23 cellular contexts compared by ENCODE assay signal in genomic region chr12:116860281-116860680, GRCh38. TPM values are rescaled to one million over a fixed set of nuclear protein-coding genes. Genes with fewer than 3 reads are reported as not detected.
A peak's percentile ranks its signal among the peaks of the same experiment; 100 is the strongest.
DNase-seq lines count a peak whose midpoint lies in the region; ATAC-seq and TF ChIP-seq lines count a peak whose summit lies in the region.
"Had no signal": no experiment of that assay in that cellular context is flagged by ENCODE, and none has a peak within 500 bp of the region (broad histone marks: within the 10 kb centered on the region; RNA-seq: fewer than 3 reads in every experiment).

No MANE protein-coding gene starts in this region.

- no peak overlapping the region for H2AFZ ChIP-seq in GM23248

- H3K27ac ChIP-seq in GM23248 (no peak overlapping the region), vagina (no peak overlapping the region)
- H3K27ac ChIP-seq: colonic mucosa, prostate gland, upper lobe of right lung had no signal

- TF ChIP-seq CTCF in activated B cell treated with CpG ODN at 0.5 μM for 24 hours (IDR thresholded peaks at IDR 0.05) = no peak
- TF ChIP-seq CTCF in fibroblast of the aortic adventitia (IDR thresholded peaks at IDR 0.05; ENCODE audit: insufficient read depth, low read length) = no peak
- no peak for TF ChIP-seq CTCF in vagina (IDR thresholded peaks at IDR 0.05)

- peak overlapping the region; percentile 55 for H3K4me2 ChIP-seq in GM23248 (ENCODE audit: unreplicated experiment)

- H3K4me1 Mint-ChIP-seq in activated B cell treated with CpG ODN at 0.5 μM for 24 hours = peaks cover 80% of the 10 kb centered on the region
- peaks cover 41 to 72% of the 10 kb centered on the region in 2 donors for H3K4me1 Mint-ChIP-seq in stimulated activated naive B cell treated with anti-CD40 and anti-IgM and Interleukin-4, amounts not matched to agents 10 μg/mL and 1 μg/mL and 100 μg/mL, for 72 hours

- WGBS in GM23248 (ENCODE audit: low coverage in 1 of 2, low lambda C conversion rate in 2 of 2, missing lambda C conversion rate in 2 of 2), 2 experiments = 45 to 72% methylated on average over 3 of the region's 3 CpGs

- CTCF ChIA-PET in activated B cell treated with CpG ODN at 0.5 μM for 24 hours (lab: Charles Lee) = no interaction called here

- no peaks in the 10 kb centered on the region for H3K9me3 Mint-ChIP-seq in activated B cell treated with CpG ODN at 0.5 μM for 24 hours
- H3K9me3 Mint-ChIP-seq in stimulated activated naive B cell treated with anti-CD40 and anti-IgM and Interleukin-4, amounts not matched to agents 10 μg/mL and 1 μg/mL and 100 μg/mL, for 72 hours = peaks cover 0 to 5% of the 10 kb centered on the region in 2 donors
- H3K9me3 Mint-ChIP-seq: natural killer cell treated with Interleukin-12 subunit alpha and Interleukin-12 subunit beta and Interleukin-15 and Interleukin-18, amount 100 ng/mL, for 72 hours; stimulated activated naive CD8-positive, alpha-beta T cell treated with anti-CD3 and anti-CD28 coated beads, Interleukin-15, amount 100 ng/mL, for 72 hours had no signal

- H3K9me2 ChIP-seq in GM23248 (ENCODE audit: insufficient read depth) = no peaks in the 10 kb centered on the region

- H3K9me3 ChIP-seq in GM23248 (ENCODE audit: low read depth) (no peaks in the 10 kb centered on the region), vagina (no peaks in the 10 kb centered on the region)
- H3K9me3 ChIP-seq: colonic mucosa, prostate gland, upper lobe of right lung had no signal

- intact Hi-C loops in activated B cell treated with CpG ODN at 0.5 μM for 24 hours (cut with micrococcal nuclease) = no loop called here
- intact Hi-C loops in vagina (cut with DNase I) = no loop called here

- H3K27me3 ChIP-seq in GM23248 (replicated peaks; ENCODE audit: insufficient read depth) (peaks cover 10% of the 10 kb centered on the region), vagina (no peaks in the 10 kb centered on the region)
- H3K27me3 ChIP-seq: colonic mucosa had no signal

- ATAC-seq in activated B cell treated with CpG ODN at 0.5 μM for 24 hours (ENCODE audit: low read depth) (no peak), HG02610 (IDR thresholded peaks at IDR 0.05; ENCODE audit: unreplicated experiment) (no peak)
- no peak for ATAC-seq in stimulated activated naive B cell treated with anti-CD40 and anti-IgM and Interleukin-4, amounts not matched to agents 10 μg/mL and 1 μg/mL and 100 μg/mL, for 72 hours (replicated peaks)
- ATAC-seq: activated CD4-positive, alpha-beta T cell treated with anti-CD3 and anti-CD28 coated beads for 36 hours; natural killer cell treated with Interleukin-12 subunit alpha and Interleukin-12 subunit beta and Interleukin-15 and Interleukin-18, amount 100 ng/mL, for 72 hours; stimulated activated naive CD8-positive, alpha-beta T cell treated with anti-CD3 and anti-CD28 coated beads, Interleukin-15, amount 100 ng/mL, for 72 hours; upper lobe of right lung had no signal

- peak overlapping the region; percentile 53 for H3K27ac Mint-ChIP-seq in activated B cell treated with CpG ODN at 0.5 μM for 24 hours
- no peak overlapping the region for H3K27ac Mint-ChIP-seq in stimulated activated naive B cell treated with anti-CD40 and anti-IgM and Interleukin-4, amounts not matched to agents 10 μg/mL and 1 μg/mL and 100 μg/mL, for 72 hours
- H3K27ac Mint-ChIP-seq: activated CD4-positive, alpha-beta T cell treated with anti-CD3 and anti-CD28 coated beads for 36 hours; activated naive CD8-positive, alpha-beta T cell treated with anti-CD3 and anti-CD28 coated beads for 36 hours; natural killer cell treated with Interleukin-12 subunit alpha and Interleukin-12 subunit beta and Interleukin-15 and Interleukin-18, amount 100 ng/mL, for 72 hours; stimulated activated naive CD8-positive, alpha-beta T cell treated with anti-CD3 and anti-CD28 coated beads, Interleukin-15, amount 100 ng/mL, for 72 hours had no signal

- peaks cover 6% of the 10 kb centered on the region; the same call in 1 of the 2 replicates for H3F3A ChIP-seq in GM23248 (ENCODE audit: insufficient read depth)

- H3K4me3 ChIP-seq in GM23248 = peak overlapping the region; percentile 9; the same call in 1 of the 2 replicates
- H3K4me3 ChIP-seq in fibroblast of the aortic adventitia (ENCODE audit: low read depth, low read length) = peak overlapping the region; percentile 62
- H3K4me3 ChIP-seq in vagina = peak overlapping the region in 1 of 2 donors; percentile 22
- H3K4me3 ChIP-seq: colonic mucosa, prostate gland, upper lobe of right lung had no signal

- H3K36me3 ChIP-seq in GM23248 (ENCODE audit: low read depth) = no peaks in the 10 kb centered on the region
- no peaks in the 10 kb centered on the region for H3K36me3 ChIP-seq in vagina
- H3K36me3 ChIP-seq: colonic mucosa, prostate gland, upper lobe of right lung had no signal

- in situ Hi-C loops in GM23248 (cut with MboI) (no loop called here), ACHN (cut with HindIII; ENCODE audit: low pct_ligation_motif_present, low pct_unique_long_range_greater_than_20kb, low sequenced_read_pairs) (no loop called here)

- H3K4me1 ChIP-seq in GM23248 (ENCODE audit: insufficient read depth) (peaks cover 16% of the 10 kb centered on the region), vagina (peaks cover 4% of the 10 kb centered on the region)
- H3K4me1 ChIP-seq: colonic mucosa, prostate gland had no signal

- no peaks in the 10 kb centered on the region for H3K36me3 Mint-ChIP-seq in activated B cell treated with CpG ODN at 0.5 μM for 24 hours (ENCODE audit: low read depth)
- peaks cover 0 to 3% of the 10 kb centered on the region in 2 donors for H3K36me3 Mint-ChIP-seq in stimulated activated naive B cell treated with anti-CD40 and anti-IgM and Interleukin-4, amounts not matched to agents 10 μg/mL and 1 μg/mL and 100 μg/mL, for 72 hours
- H3K36me3 Mint-ChIP-seq: activated naive CD8-positive, alpha-beta T cell treated with anti-CD3 and anti-CD28 coated beads for 36 hours; brain; natural killer cell treated with Interleukin-12 subunit alpha and Interleukin-12 subunit beta and Interleukin-15 and Interleukin-18, amount 100 ng/mL, for 72 hours had no signal

- H4K20me1 ChIP-seq in GM23248 (ENCODE audit: insufficient read depth) = no peaks in the 10 kb centered on the region

- H3K4me3 Mint-ChIP-seq in activated B cell treated with CpG ODN at 0.5 μM for 24 hours = no peak overlapping the region
- H3K4me3 Mint-ChIP-seq in stimulated activated naive B cell treated with anti-CD40 and anti-IgM and Interleukin-4, amounts not matched to agents 10 μg/mL and 1 μg/mL and 100 μg/mL, for 72 hours = peak overlapping the region in 1 of 2 donors; percentile 31
- H3K4me3 Mint-ChIP-seq: activated CD4-positive, alpha-beta T cell treated with anti-CD3 and anti-CD28 coated beads for 36 hours; activated naive CD8-positive, alpha-beta T cell treated with anti-CD3 and anti-CD28 coated beads for 36 hours; brain; natural killer cell treated with Interleukin-12 subunit alpha and Interleukin-12 subunit beta and Interleukin-15 and Interleukin-18, amount 100 ng/mL, for 72 hours; stimulated activated naive CD8-positive, alpha-beta T cell treated with anti-CD3 and anti-CD28 coated beads, Interleukin-15, amount 100 ng/mL, for 72 hours had no signal

- DNase-seq in GM23248 (no peak), activated B cell treated with CpG ODN at 0.5 μM for 24 hours (no peak), fibroblast of the aortic adventitia (ENCODE audit: low read depth) (no peak), superior temporal gyrus (ENCODE audit: extremely low spot score) (peak; percentile 23), ACHN (no peak), vagina (ENCODE audit: extremely low spot score in 2 of 2) (no peak)
- no peak for DNase-seq in stimulated activated naive B cell treated with anti-CD40 and anti-IgM and Interleukin-4, amounts not matched to agents 10 μg/mL and 1 μg/mL and 100 μg/mL, for 72 hours
- DNase-seq: activated CD4-positive, alpha-beta T cell treated with anti-CD3 and anti-CD28 coated beads for 36 hours; activated naive CD8-positive, alpha-beta T cell treated with anti-CD3 and anti-CD28 coated beads for 36 hours; Calu3; colonic mucosa; EL; foreskin melanocyte; NCI-H524 treated with DMSO at 0.1 percent for 48 hours; stimulated activated CD4-positive, alpha-beta T cell treated with anti-CD3 and anti-CD28 coated beads, Interleukin-4, amount 100 ng/mL, for 1 hour; stimulated activated naive CD8-positive, alpha-beta T cell treated with anti-CD3 and anti-CD28 coated beads, Interleukin-15, amount 100 ng/mL, for 72 hours; T-helper 1 cell; upper lobe of right lung had no signal

- POLR2A ChIA-PET in activated B cell treated with CpG ODN at 0.5 μM for 24 hours (lab: Charles Lee) = no interaction called here

- no peaks in the 10 kb centered on the region for H3K79me2 ChIP-seq in GM23248 (ENCODE audit: insufficient read depth)

- H3K27me3 Mint-ChIP-seq in activated B cell treated with CpG ODN at 0.5 μM for 24 hours = no peaks in the 10 kb centered on the region
- no peaks in the 10 kb centered on the region for H3K27me3 Mint-ChIP-seq in stimulated activated naive B cell treated with anti-CD40 and anti-IgM and Interleukin-4, amounts not matched to agents 10 μg/mL and 1 μg/mL and 100 μg/mL, for 72 hours
- H3K27me3 Mint-ChIP-seq: brain had no signal

- TF ChIP-seq POLR2A in vagina (IDR thresholded peaks at IDR 0.05) = no peak

- H3K9ac ChIP-seq in GM23248 = no peak overlapping the region

RNA-seq across cellular contexts. Expression of gene HRK, which starts 21.0 kb away (rescaled TPM):
- not detected in 2 replicates for total RNA-seq in GM23248 (2014; rRNA removed; shearing (Covaris generic))
- polyA plus RNA-seq in GM23248 (2016; fragmentation: Nextera tagmentation; extraction: Ambion mirVana) = not detected in 2 replicates
- total RNA-seq in activated B cell treated with CpG ODN at 0.5 μM for 24 hours = 2.6 and 4.7 TPM in 2 replicates
- total RNA-seq in fibroblast of the aortic adventitia (ENCODE audit: low replicate concordance) = 0.41 TPM in 1 of 2 replicates, not detected in the other
- not detected for total RNA-seq in vagina
- total RNA-seq: activated CD4-positive, alpha-beta T cell treated with anti-CD3 and anti-CD28 coated beads for 36 hours; activated naive CD8-positive, alpha-beta T cell treated with anti-CD3 and anti-CD28 coated beads for 36 hours; Calu3; natural killer cell treated with Interleukin-12 subunit alpha and Interleukin-12 subunit beta and Interleukin-15 and Interleukin-18, amount 100 ng/mL, for 72 hours; upper lobe of right lung had no signal
- polyA plus RNA-seq: BJ had no signal

RNA-seq across cellular contexts. Expression of gene FBXW8, which starts 50.5 kb away (rescaled TPM):
- 23.1 and 27.7 TPM in 2 replicates for total RNA-seq in GM23248 (2014; rRNA removed; shearing (Covaris generic))
- 11.0 and 12.7 TPM in 2 replicates for polyA plus RNA-seq in GM23248 (2016; fragmentation: Nextera tagmentation; extraction: Ambion mirVana)
- total RNA-seq in activated B cell treated with CpG ODN at 0.5 μM for 24 hours (16.1 and 17.6 TPM in 2 replicates), fibroblast of the aortic adventitia (ENCODE audit: low replicate concordance) (6.6 and 11.2 TPM in 2 replicates), vagina (13.8 TPM)
